21 cellular contexts compared by ENCODE assay signal in the genomic region with DNA sequence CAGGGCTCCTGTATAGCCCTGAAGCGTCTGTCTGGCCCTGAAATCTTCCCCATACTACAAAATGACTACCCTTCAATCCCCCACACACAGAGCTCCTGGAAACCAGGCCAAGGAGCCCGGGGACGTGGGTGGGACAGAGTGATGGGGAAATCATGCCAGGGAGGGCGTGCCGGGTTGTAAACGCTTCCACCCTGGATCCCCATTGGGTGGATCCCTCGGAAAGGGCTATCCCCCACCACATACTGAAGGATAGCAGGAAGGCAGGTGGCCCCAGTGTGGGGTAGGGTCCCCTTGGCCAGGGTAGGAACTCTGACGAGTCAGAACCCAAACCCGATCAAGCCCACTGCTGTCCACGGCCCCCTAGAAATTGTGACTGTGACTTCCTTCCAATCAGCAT.
"Had no signal": no experiment of that assay in that cellular context is flagged by ENCODE, and none has a peak within 500 bp of the region (broad histone marks: within the 10 kb centered on the region; RNA-seq: fewer than 3 reads in every experiment).

No MANE protein-coding gene starts in this region.

- H3K36me3 Mint-ChIP-seq: memory B cell, naive B cell had no signal

- H3K4me3 ChIP-seq: esophagus muscularis mucosa, gastroesophageal sphincter, left ventricle myocardium inferior, lower lobe of right lung, psoas muscle, skin epidermis, tibial artery, upper lobe of right lung had no signal

- DNase-seq: central memory CD4-positive, alpha-beta T cell; effector memory CD4-positive, alpha-beta T cell; left cardiac atrium; left ventricle myocardium inferior; lower lobe of right lung; midbrain; naive B cell; psoas muscle; retina; stimulated activated CD4-positive, alpha-beta T cell treated with anti-CD3 and anti-CD28 coated beads, Interleukin-12 subunit alpha, Interleukin-12 subunit beta, amount 100 ng/mL, for 4 hours; tibial artery; upper lobe of right lung had no signal

- ATAC-seq: gastroesophageal sphincter; left cardiac atrium; sciatic nerve; stimulated activated naive CD8-positive, alpha-beta T cell treated with anti-CD3 and anti-CD28 coated beads, Interleukin-15, Interleukin-2, amounts not matched to agents 100 U/mL and 50 U/mL, for 24 hours had no signal

- H3K4me1 Mint-ChIP-seq: memory B cell had no signal

- H3K9me3 Mint-ChIP-seq: memory B cell, naive B cell, nephron had no signal

- H3K27ac ChIP-seq: epithelial cell of prostate, esophagus muscularis mucosa, gastroesophageal sphincter, left ventricle myocardium inferior, lower lobe of right lung, psoas muscle, tibial artery, upper lobe of right lung had no signal

- FAIRE-seq: keratinocyte had no signal

- H3K27ac Mint-ChIP-seq: memory B cell, naive B cell, nephron had no signal

- H3K36me3 ChIP-seq: esophagus muscularis mucosa, gastroesophageal sphincter, left ventricle myocardium inferior, lower lobe of right lung, tibial artery, upper lobe of right lung had no signal

- H3K4me3 Mint-ChIP-seq: memory B cell, naive B cell, nephron had no signal

- H3K9me3 ChIP-seq: esophagus muscularis mucosa, gastroesophageal sphincter, left ventricle myocardium inferior, lower lobe of right lung, psoas muscle, tibial artery, upper lobe of right lung had no signal
